37 cellular contexts compared by ENCODE assay signal in genomic region chr15:53346583-53346982, GRCh38.
"Had no signal": no experiment of that assay in that cellular context is flagged by ENCODE, and none has a peak within 500 bp of the region (broad histone marks: within the 10 kb centered on the region; RNA-seq: fewer than 3 reads in every experiment).

No MANE protein-coding gene starts in this region.

- H3K9me3 Mint-ChIP-seq: activated B cell treated with CpG ODN at 0.5 μM for 24 hours; activated CD4-positive, alpha-beta memory T cell treated with anti-CD3 and anti-CD28 coated beads for 36 hours; activated CD4-positive, alpha-beta T cell treated with anti-CD3 and anti-CD28 coated beads, Interleukin-2, amount 10 ng/mL, durations not matched to agents 24 days and 14 days; activated naive CD4-positive, alpha-beta T cell treated with anti-CD3 and anti-CD28 coated beads for 36 hours; activated naive CD4-positive, alpha-beta T cell treated with anti-CD3 and anti-CD28 coated beads, Interleukin-2, amount 50 U/mL, for 72 hours; activated naive CD8-positive, alpha-beta T cell treated with anti-CD3 and anti-CD28 coated beads for 36 hours; activated T-cell treated with anti-CD3 and anti-CD28 coated beads, Interleukin-2, amount 50 U/mL, for 4 hours; activated T-cell treated with anti-CD3 and anti-CD28 coated beads, Interleukin-2, amount 50 U/mL, for 72 hours; activated T-helper 1 cell treated with anti-CD3 and anti-CD28 coated beads, Interleukin-12 subunit alpha, Interleukin-12 subunit beta, Interleukin-2, Interleukin-4 antibody, amounts not matched to agents 30 ng/mL and 10 ng/mL and 1 ng/mL, durations not matched to agents 14 hours and 24 hours and 36 hours; activated T-helper 17 cell treated with anti-CD3 and anti-CD28 coated beads, Interleukin-2, amount 50 U/mL, for 72 hours; T-helper 1 cell treated with Interleukin-12 subunit alpha and Interleukin-12 subunit beta and Interleukin-4 antibody, amounts not matched to agents 30 μg/mL and 1 μg/mL, for 36 hours; T-helper 2 cell treated with Interferon-gamma antibody and Interleukin-4, amounts not matched to agents 5 μg/mL and 100 μg/mL, for 36 hours had no signal

- H3K4me1 ChIP-seq: adrenal gland, body of pancreas, breast epithelium had no signal

- H3K4me3 Mint-ChIP-seq: activated B cell treated with CpG ODN at 0.5 μM for 24 hours; activated CD4-positive, alpha-beta memory T cell treated with anti-CD3 and anti-CD28 coated beads for 36 hours; activated CD4-positive, alpha-beta T cell treated with anti-CD3 and anti-CD28 coated beads, Interleukin-2, amount 10 ng/mL, durations not matched to agents 24 days and 14 days; activated CD8-positive, alpha-beta T cell treated with anti-CD3 and anti-CD28 coated beads for 36 hours; activated naive CD4-positive, alpha-beta T cell treated with anti-CD3 and anti-CD28 coated beads for 36 hours; activated naive CD8-positive, alpha-beta T cell treated with anti-CD3 and anti-CD28 coated beads for 36 hours; activated T-cell treated with anti-CD3 and anti-CD28 coated beads, Interleukin-2, amount 50 U/mL, for 4 hours; activated T-cell treated with anti-CD3 and anti-CD28 coated beads, Interleukin-2, amount 50 U/mL, for 72 hours; activated T-helper 1 cell treated with anti-CD3 and anti-CD28 coated beads, Interleukin-12 subunit alpha, Interleukin-12 subunit beta, Interleukin-2, Interleukin-4 antibody, amounts not matched to agents 30 ng/mL and 10 ng/mL and 1 ng/mL, durations not matched to agents 14 hours and 24 hours and 36 hours; activated T-helper 17 cell treated with anti-CD3 and anti-CD28 coated beads, Interleukin-2, amount 50 U/mL, for 72 hours; T-helper 1 cell treated with Interleukin-12 subunit alpha and Interleukin-12 subunit beta and Interleukin-4 antibody, amounts not matched to agents 30 μg/mL and 1 μg/mL, for 36 hours; T-helper 2 cell treated with Interferon-gamma antibody and Interleukin-4, amounts not matched to agents 5 μg/mL and 100 μg/mL, for 36 hours had no signal

- H3K9me3 ChIP-seq: adrenal gland, body of pancreas, breast epithelium had no signal

- ATAC-seq: activated CD8-positive, alpha-beta T cell treated with anti-CD3 and anti-CD28 coated beads for 36 hours; activated naive CD4-positive, alpha-beta T cell treated with anti-CD3 and anti-CD28 coated beads, Interleukin-2, amount 50 U/mL, for 72 hours; activated T-cell treated with anti-CD3 and anti-CD28 coated beads, Interleukin-2, amount 50 U/mL, for 4 hours; activated T-cell treated with anti-CD3 and anti-CD28 coated beads, Interleukin-2, amount 50 U/mL, for 72 hours; activated T-helper 17 cell treated with anti-CD3 and anti-CD28 coated beads, Interleukin-2, amount 50 U/mL, for 72 hours; body of pancreas had no signal

- H3K4me1 Mint-ChIP-seq: activated B cell treated with CpG ODN at 0.5 μM for 24 hours; activated CD4-positive, alpha-beta T cell treated with anti-CD3 and anti-CD28 coated beads, Interleukin-2, amount 10 ng/mL, durations not matched to agents 24 days and 14 days; activated naive CD8-positive, alpha-beta T cell treated with anti-CD3 and anti-CD28 coated beads for 36 hours; activated T-helper 17 cell treated with anti-CD3 and anti-CD28 coated beads, Interleukin-2, amount 50 U/mL, for 72 hours had no signal

- H3K27me3 Mint-ChIP-seq: activated B cell treated with CpG ODN at 0.5 μM for 24 hours; activated CD4-positive, alpha-beta memory T cell treated with anti-CD3 and anti-CD28 coated beads for 36 hours; activated CD4-positive, alpha-beta T cell treated with anti-CD3 and anti-CD28 coated beads, Interleukin-2, amount 10 ng/mL, durations not matched to agents 24 days and 14 days; activated CD8-positive, alpha-beta T cell treated with anti-CD3 and anti-CD28 coated beads for 36 hours; activated naive CD8-positive, alpha-beta T cell treated with anti-CD3 and anti-CD28 coated beads for 36 hours had no signal

- H3K27ac Mint-ChIP-seq: activated B cell treated with CpG ODN at 0.5 μM for 24 hours; activated CD4-positive, alpha-beta memory T cell treated with anti-CD3 and anti-CD28 coated beads for 36 hours; activated CD4-positive, alpha-beta T cell treated with anti-CD3 and anti-CD28 coated beads, Interleukin-2, amount 10 ng/mL, durations not matched to agents 24 days and 14 days; activated CD8-positive, alpha-beta T cell treated with anti-CD3 and anti-CD28 coated beads for 36 hours; activated naive CD4-positive, alpha-beta T cell treated with anti-CD3 and anti-CD28 coated beads for 36 hours; activated naive CD4-positive, alpha-beta T cell treated with anti-CD3 and anti-CD28 coated beads, Interleukin-2, amount 50 U/mL, for 72 hours; activated naive CD8-positive, alpha-beta T cell treated with anti-CD3 and anti-CD28 coated beads for 36 hours; activated T-cell treated with anti-CD3 and anti-CD28 coated beads, Interleukin-2, amount 50 U/mL, for 72 hours; activated T-helper 1 cell treated with anti-CD3 and anti-CD28 coated beads, Interleukin-12 subunit alpha, Interleukin-12 subunit beta, Interleukin-2, Interleukin-4 antibody, amounts not matched to agents 30 ng/mL and 10 ng/mL and 1 ng/mL, durations not matched to agents 14 hours and 24 hours and 36 hours; activated T-helper 17 cell treated with anti-CD3 and anti-CD28 coated beads, Interleukin-2, amount 50 U/mL, for 72 hours; T-helper 1 cell treated with Interleukin-12 subunit alpha and Interleukin-12 subunit beta and Interleukin-4 antibody, amounts not matched to agents 30 μg/mL and 1 μg/mL, for 36 hours; T-helper 2 cell treated with Interferon-gamma antibody and Interleukin-4, amounts not matched to agents 5 μg/mL and 100 μg/mL, for 36 hours had no signal

- H3K27me3 ChIP-seq: adrenal gland, body of pancreas, brain microvascular endothelial cell, breast epithelium had no signal

- H3K36me3 ChIP-seq: adrenal gland, brain microvascular endothelial cell, breast epithelium had no signal

- H3K27ac ChIP-seq: adrenal gland, body of pancreas, brain microvascular endothelial cell, breast epithelium, VCaP had no signal

- DNase-seq: activated B cell treated with CpG ODN at 0.5 μM for 24 hours; activated CD4-positive, alpha-beta memory T cell treated with anti-CD3 and anti-CD28 coated beads for 36 hours; activated CD4-positive, alpha-beta T cell treated with anti-CD3 and anti-CD28 coated beads for 4 hours; activated CD4-positive, alpha-beta T cell treated with anti-CD3 and anti-CD28 coated beads, Interleukin-2, amount 50 U/mL, for 1 hour; activated CD4-positive, alpha-beta T cell treated with anti-CD3 and anti-CD28 coated beads, Interleukin-2, amount 50 U/mL, for 4 hours; activated CD4-positive, CD25-positive, alpha-beta regulatory T cell treated with anti-CD3 and anti-CD28 coated beads, Interleukin-2, amount 50 U/mL, for 72 hours; activated CD8-positive, alpha-beta memory T cell treated with anti-CD3 and anti-CD28 coated beads, Interleukin-2, amount 50 U/mL, for 4 hours; activated CD8-positive, alpha-beta T cell treated with anti-CD3 and anti-CD28 coated beads for 36 hours; activated effector memory CD4-positive, alpha-beta T cell treated with anti-CD3 and anti-CD28 coated beads, Interleukin-2, amount 50 U/mL, for 16 hours; activated gamma-delta T cell treated with Interleukin-2 at 50 U/mL for 16 hours; activated naive CD4-positive, alpha-beta T cell; activated naive CD4-positive, alpha-beta T cell treated with anti-CD3 and anti-CD28 coated beads for 36 hours; activated naive CD4-positive, alpha-beta T cell treated with anti-CD3 and anti-CD28 coated beads, Interleukin-2, amount 50 U/mL, for 16 hours; activated naive CD8-positive, alpha-beta T cell treated with anti-CD3 and anti-CD28 coated beads for 36 hours; activated T-cell treated with anti-CD3 and anti-CD28 coated beads for 4 hours; activated T-cell treated with anti-CD3 and anti-CD28 coated beads, Interleukin-2, amount 50 U/mL, for 1 hour; activated T-cell treated with anti-CD3 and anti-CD28 coated beads, Interleukin-2, amount 50 U/mL, for 4 hours; activated T-cell treated with anti-CD3 and anti-CD28 coated beads, Interleukin-2, amount 50 U/mL, for 72 hours; adrenal gland; amniotic stem cell; aorta; body of pancreas; brain microvascular endothelial cell; central memory CD4-positive, alpha-beta T cell; T-helper 1 cell; T-helper 2 cell; T-helper 9 cell had no signal

- H3K4me3 ChIP-seq: adrenal gland, body of pancreas, breast epithelium had no signal

- FAIRE-seq: astrocyte, TTC549 had no signal

- H3K36me3 Mint-ChIP-seq: activated CD4-positive, alpha-beta memory T cell treated with anti-CD3 and anti-CD28 coated beads for 36 hours; activated naive CD4-positive, alpha-beta T cell treated with anti-CD3 and anti-CD28 coated beads, Interleukin-2, amount 50 U/mL, for 72 hours; activated naive CD8-positive, alpha-beta T cell treated with anti-CD3 and anti-CD28 coated beads for 36 hours had no signal
